25 cellular contexts compared by ENCODE assay signal in genomic region chr13:112356190-112356589, GRCh38. TPM values are rescaled to one million over a fixed set of nuclear protein-coding genes. Genes with fewer than 3 reads are reported as not detected.
A peak's percentile ranks its signal among the peaks of the same experiment; 100 is the strongest.
DNase-seq lines count a peak whose midpoint lies in the region.
"Had no signal": no experiment of that assay in that cellular context is flagged by ENCODE, and none has a peak within 500 bp of the region (broad histone marks: within the 10 kb centered on the region; RNA-seq: fewer than 3 reads in every experiment).

No MANE protein-coding gene starts in this region.

- intact Hi-C loops in posterior vena cava (cut with DNase I) = no loop called here

- peak; percentile 37 for DNase-seq in islet precursor cell
- peak; percentile 76 for DNase-seq in mesenteric fat pad (ENCODE audit: low spot score)
- peak; percentile 52 for DNase-seq in posterior vena cava (ENCODE audit: low spot score)
- DNase-seq in GM19238 (ENCODE audit: insufficient read length, low spot score) = no peak
- DNase-seq in SKM-1 (lab: John Stamatoyannopoulos, UW; ENCODE audit: unreplicated experiment) = no peak
- DNase-seq in MV-4-11 (lab: John Stamatoyannopoulos, UW) = no peak
- DNase-seq: 8988T; ACHN; BE2C; C1 segment of cervical spinal cord; CD4-positive, alpha-beta memory T cell; CD4-positive, CD25-positive, alpha-beta regulatory T cell; CD8-positive, alpha-beta memory T cell; COR-L47; DMS 273 treated with DMSO at 0.1 percent for 48 hours; DMS153; DMS53; DMS79; DND-41; EL; GDM1 had no signal

RNA-seq across cellular contexts. Expression of gene SPACA7, which starts 20.0 kb away (rescaled TPM):
- total RNA-seq in mesenteric fat pad (not detected), posterior vena cava (not detected)
- total RNA-seq: A673; CD4-positive, alpha-beta memory T cell; CD4-positive, CD25-positive, alpha-beta regulatory T cell; CD8-positive, alpha-beta memory T cell; Daoy; G401; GM12878 had no signal

Comparison
In these comparisons a context has a peak if more than half of its experiments do, and no peak if none do; other contexts are left out.
1. DNase-seq: peak in islet precursor cell (single experiment), mesenteric fat pad (single experiment) and posterior vena cava (single experiment); none in GM19238 (single experiment), SKM-1 (single experiment) and MV-4-11 (single experiment).